20 cellular contexts compared by ENCODE assay signal in the genomic region with DNA sequence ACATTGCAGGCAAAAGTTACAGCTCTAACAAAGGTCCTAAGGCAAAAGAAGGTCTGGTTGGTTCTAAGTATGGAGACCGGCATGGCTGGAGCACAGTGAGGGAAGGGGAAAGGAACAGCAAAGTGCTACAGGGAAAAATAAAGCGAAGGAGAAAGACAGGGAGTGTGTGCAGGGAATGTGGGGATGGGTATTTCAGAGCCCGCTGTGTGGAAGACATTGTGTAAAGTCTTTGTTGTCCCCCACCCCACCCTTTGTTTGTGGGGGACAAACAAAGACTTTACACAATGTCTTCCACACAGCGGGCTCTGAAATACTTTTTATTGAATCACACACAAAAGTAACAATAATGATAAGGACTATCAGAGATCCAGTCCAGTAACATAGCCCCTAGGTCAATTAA. TPM values are rescaled to one million over a fixed set of nuclear protein-coding genes. Genes with fewer than 3 reads are reported as not detected.
A peak's percentile ranks its signal among the peaks of the same experiment; 100 is the strongest.
DNase-seq lines count a peak whose midpoint lies in the region; ATAC-seq and TF ChIP-seq lines count a peak whose summit lies in the region.
"Had no signal": no experiment of that assay in that cellular context is flagged by ENCODE, and none has a peak within 500 bp of the region (broad histone marks: within the 10 kb centered on the region; RNA-seq: fewer than 3 reads in every experiment).

No MANE protein-coding gene starts in this region.

- H2AFZ ChIP-seq in neural progenitor cell (replicated peaks) = no peak overlapping the region

- in situ Hi-C loops in HAP-1 (cut with MboI; ENCODE audit: low sequenced_read_pairs) = no loop called here

- H3K36me3 Mint-ChIP-seq in neural progenitor cell = no peaks in the 10 kb centered on the region
- H3K36me3 Mint-ChIP-seq: CD8-positive, alpha-beta T cell had no signal

- no peaks in the 10 kb centered on the region for H3K27me3 Mint-ChIP-seq in neural progenitor cell (ENCODE audit: insufficient read depth, low read depth)

- H3K9ac ChIP-seq in neural progenitor cell = no peak overlapping the region
- H3K9ac ChIP-seq: BLaER1 treated with 17β-estradiol and CSF1 and Interleukin-3, amounts not matched to agents 10 nM and 100 nM had no signal

- no peak for ATAC-seq in HG02870 (IDR thresholded peaks at IDR 0.05; ENCODE audit: unreplicated experiment)
- ATAC-seq: CD8-positive, alpha-beta T cell; SK-N-SH treated with all-trans-retinoic acid at 6 μM for 48 hours had no signal

- H3K4me1 ChIP-seq in neural progenitor cell = peaks cover 6% of the 10 kb centered on the region
- H3K4me1 ChIP-seq in HAP-1 = no peaks in the 10 kb centered on the region
- H3K4me1 ChIP-seq: BLaER1 treated with 17β-estradiol and CSF1 and Interleukin-3, amounts not matched to agents 10 nM and 100 nM; Peyer's patch had no signal

- no peak overlapping the region for H3K4me3 Mint-ChIP-seq in neural progenitor cell
- H3K4me3 Mint-ChIP-seq: CD8-positive, alpha-beta T cell had no signal

- H3K9me3 ChIP-seq in neural progenitor cell (ENCODE audit: low read depth) (no peaks in the 10 kb centered on the region), HAP-1 (no peaks in the 10 kb centered on the region)
- H3K9me3 ChIP-seq: BLaER1 treated with 17β-estradiol and CSF1 and Interleukin-3, amounts not matched to agents 10 nM and 100 nM; Peyer's patch had no signal

- H3K4me2 ChIP-seq in neural progenitor cell = no peak overlapping the region
- H3K4me2 ChIP-seq: BLaER1 treated with 17β-estradiol and CSF1 and Interleukin-3, amounts not matched to agents 10 nM and 100 nM had no signal

- H3K36me3 ChIP-seq in neural progenitor cell (no peaks in the 10 kb centered on the region), HAP-1 (replicated peaks) (no peaks in the 10 kb centered on the region)
- H3K36me3 ChIP-seq: BLaER1 treated with 17β-estradiol and CSF1 and Interleukin-3, amounts not matched to agents 10 nM and 100 nM; Peyer's patch had no signal

- TF ChIP-seq CTCF in neural progenitor cell (IDR thresholded peaks at IDR 0.05) = no peak

- DNase-seq in caudate nucleus (lab: John Stamatoyannopoulos, UW) (peak in 8 of 61 donors; percentile 2 to 15 (median 5)), globus pallidus (ENCODE audit: low spot score) (peak; percentile 70), neural progenitor cell (ENCODE audit: low spot score) (no peak), superior temporal gyrus (ENCODE audit: extremely low spot score) (peak; percentile 50), HAP-1 (ENCODE audit: low spot score in 2 of 2) (no peak), NCI-H774 (lab: John Stamatoyannopoulos, UW) (no peak)
- DNase-seq: CD8-positive, alpha-beta T cell; DMS153; H7; KG1; NCI-H1092; NCI-H1436 treated with DMSO at 0.1 percent for 48 hours; NCI-H2029 treated with DMSO at 0.1 percent for 48 hours; NCI-H226; NCI-H510A treated with DMSO at 0.1 percent for 48 hours; NCI-H748 treated with DMSO at 0.1 percent for 48 hours; Peyer's patch had no signal

- no peaks in the 10 kb centered on the region for H4K20me1 ChIP-seq in neural progenitor cell (ENCODE audit: low read depth)
- H4K20me1 ChIP-seq: BLaER1 treated with 17β-estradiol and CSF1 and Interleukin-3, amounts not matched to agents 10 nM and 100 nM had no signal

- H3K4me3 ChIP-seq in neural progenitor cell (no peak overlapping the region), HAP-1 (no peak overlapping the region)
- H3K4me3 ChIP-seq: BLaER1 treated with 17β-estradiol and CSF1 and Interleukin-3, amounts not matched to agents 10 nM and 100 nM; Peyer's patch had no signal

- peaks cover 2% of the 10 kb centered on the region for H3K4me1 Mint-ChIP-seq in neural progenitor cell

- H3K27me3 ChIP-seq in neural progenitor cell (no peaks in the 10 kb centered on the region), HAP-1 (ENCODE audit: low read depth) (no peaks in the 10 kb centered on the region)
- H3K27me3 ChIP-seq: BLaER1 treated with 17β-estradiol and CSF1 and Interleukin-3, amounts not matched to agents 10 nM and 100 nM; Peyer's patch had no signal

- peak overlapping the region; percentile 75 for H3K27ac ChIP-seq in caudate nucleus (ENCODE audit: low read depth, low read length)
- H3K27ac ChIP-seq in neural progenitor cell = no peak overlapping the region
- H3K27ac ChIP-seq: BLaER1 treated with 17β-estradiol and CSF1 and Interleukin-3, amounts not matched to agents 10 nM and 100 nM; Peyer's patch had no signal

- H3K79me2 ChIP-seq in neural progenitor cell (ENCODE audit: low read depth) = no peaks in the 10 kb centered on the region

- H3F3A ChIP-seq in neural progenitor cell (ENCODE audit: low read depth) = no peaks in the 10 kb centered on the region

- no peaks in the 10 kb centered on the region for H3K9me3 Mint-ChIP-seq in neural progenitor cell
- H3K9me3 Mint-ChIP-seq: CD8-positive, alpha-beta T cell had no signal

- peak overlapping the region; percentile 5 for H3K27ac Mint-ChIP-seq in neural progenitor cell
- H3K27ac Mint-ChIP-seq: CD8-positive, alpha-beta T cell had no signal

RNA-seq across cellular contexts. Expression of a gene that starts 28.9 kb away (rescaled TPM):
- 5.6 and 5.8 TPM in 2 replicates for total RNA-seq in neural progenitor cell (ENCODE audit: low replicate concordance)

RNA-seq across cellular contexts. Expression of a gene that starts 42.1 kb away (rescaled TPM):
- 5.8 and 6.6 TPM in 2 replicates for total RNA-seq in neural progenitor cell (ENCODE audit: low replicate concordance)

RNA-seq across cellular contexts. Expression of a gene that starts 42.1 kb away (rescaled TPM):
- total RNA-seq in neural progenitor cell (ENCODE audit: low replicate concordance) = 9.1 and 9.6 TPM in 2 replicates

Comparison
In these comparisons a context has a peak if more than half of its experiments do, and no peak if none do; other contexts are left out.
1. DNase-seq: peak in globus pallidus (single experiment) and superior temporal gyrus (single experiment); none in neural progenitor cell (single experiment), HAP-1 (0 of 2) and NCI-H774 (single experiment).